Comparison of ENCODE assay signal across 8 cellular contexts in the genomic region with DNA sequence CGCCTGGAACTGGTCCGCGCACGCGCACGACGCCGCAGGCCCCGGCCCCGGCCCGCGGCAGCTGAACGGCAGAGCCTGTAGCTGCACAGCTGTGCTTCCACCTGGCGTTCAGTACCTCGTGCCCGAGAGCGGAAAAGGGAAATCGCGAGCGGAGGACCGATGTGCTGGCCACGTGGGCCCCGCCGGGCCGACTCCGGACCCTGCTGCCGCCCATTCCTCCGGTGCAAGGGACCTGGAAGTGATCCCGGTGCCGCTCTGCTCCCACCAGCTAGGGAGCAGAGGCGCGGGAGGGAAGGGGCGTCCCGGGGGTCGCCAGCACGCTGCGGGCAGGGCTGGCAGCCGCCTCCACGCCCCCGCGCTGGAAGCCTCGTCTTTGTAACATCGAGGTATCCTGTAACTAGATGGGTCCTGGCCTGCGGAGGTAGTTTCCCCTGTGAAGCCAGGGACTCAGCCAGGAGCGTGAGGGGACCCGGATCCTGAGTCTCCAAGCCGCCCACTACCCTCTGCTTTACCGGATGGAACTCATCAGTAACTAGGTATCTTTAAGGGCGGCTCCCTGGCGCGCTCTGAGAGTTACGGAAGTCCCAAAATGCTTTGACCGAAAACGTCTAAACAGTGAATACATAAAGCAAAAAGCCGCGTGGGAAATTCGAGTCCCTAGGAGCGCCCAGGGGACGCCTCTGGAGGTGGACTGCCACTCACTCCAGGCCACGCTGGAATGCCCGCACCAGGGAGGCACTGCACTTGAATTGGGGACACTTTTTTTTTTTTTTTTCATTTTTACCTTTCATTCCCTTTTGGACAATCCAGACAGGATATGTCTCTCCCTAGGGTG. TPM values are rescaled to one million over a fixed set of nuclear protein-coding genes. Genes with fewer than 3 reads are reported as not detected.
DNase-seq lines count a peak whose midpoint lies in the region; ATAC-seq and TF ChIP-seq lines count a peak whose summit lies in the region.

No MANE protein-coding gene starts in this region.

- H3K27me3 ChIP-seq in HUES64 (ENCODE audit: insufficient read depth, low read length) (peaks cover 21% of the 10 kb centered on the region), PC-9 (ENCODE audit: insufficient read depth, low read depth) (no peaks in the 10 kb centered on the region), foreskin keratinocyte (no peaks in the 10 kb centered on the region), parathyroid adenoma (ENCODE audit: control insufficient read depth, insufficient read depth, low read length) (no peaks in the 10 kb centered on the region), thyroid gland (no peaks in the 10 kb centered on the region)

- intact Hi-C loops in PC-9 (cut with micrococcal nuclease; ENCODE audit: unreplicated experiment) (loop anchor here (5.0 kb wide), 2 partner anchors 148 to 1027 kb away; partner anchors contain the start of genes CPSF3 and ITGB1BP1), thyroid gland (cut with DNase I) (no loop called here)

- peaks cover 34% of the 10 kb centered on the region for H3F3A ChIP-seq in PC-9 (ENCODE audit: insufficient read depth, low read depth)

- peaks cover 23% of the 10 kb centered on the region for H4K20me1 ChIP-seq in PC-9 (ENCODE audit: insufficient read depth)

- H3K79me2 ChIP-seq in PC-9 (ENCODE audit: low read depth) (peaks cover 34% of the 10 kb centered on the region), parathyroid adenoma (no peaks in the 10 kb centered on the region)

- peak; percentile 78 for DNase-seq in DMS114 treated with DMSO at 0.1 percent for 48 hours (lab: John Stamatoyannopoulos, UW; ENCODE audit: unreplicated experiment)
- peak in 1 of 2 experiments; percentile 68 for DNase-seq in PC-9
- DNase-seq in activated T-helper 1 cell treated with Interleukin-2 at 50 U/mL for 16 hours (ENCODE audit: low read depth) = peak; percentile 96
- DNase-seq in foreskin keratinocyte = peak; percentile 62 to 79
- DNase-seq in thyroid gland = peak; percentile 90

- POLR2A ChIA-PET in PC-9 (lab: Charles Lee; ENCODE audit: unreplicated experiment) = interaction anchor here (0.6 kb wide), 3 partner anchors 48 to 846 kb away, joined by 3 to 5 read pairs (median 3); no protein-coding TSS in a partner anchor

- H3K27ac ChIP-seq in HUES64 (ENCODE audit: low read depth, low read length) = peak overlapping the region; percentile 81
- no peak overlapping the region for H3K27ac ChIP-seq in PC-9
- peak overlapping the region; percentile 80 for H3K27ac ChIP-seq in foreskin keratinocyte
- H3K27ac ChIP-seq in parathyroid adenoma = peak overlapping the region; percentile 89
- peak overlapping the region; percentile 74 to 94 (median 84) for H3K27ac ChIP-seq in thyroid gland

- peak overlapping the region; percentile 77 for H3K4me2 ChIP-seq in PC-9
- peak overlapping the region; percentile 95 for H3K4me2 ChIP-seq in parathyroid adenoma (ENCODE audit: low read length)

- no peaks in the 10 kb centered on the region for H3K9me3 ChIP-seq in HUES64 (ENCODE audit: insufficient read depth, low read depth, low read length)
- no peaks in the 10 kb centered on the region for H3K9me3 ChIP-seq in PC-9 (ENCODE audit: insufficient read depth, low read depth)
- no peaks in the 10 kb centered on the region for H3K9me3 ChIP-seq in parathyroid adenoma (ENCODE audit: control insufficient read depth, low read length)
- H3K9me3 ChIP-seq in thyroid gland = no peaks in the 10 kb centered on the region

- under 1% methylated on average over 61 of the region's 61 CpGs for WGBS in HUES64
- 1% methylated on average over 25 to 34 of the region's 61 CpGs for WGBS in thyroid gland, 2 donors

- no peak for TF ChIP-seq CTCF in PC-9 (conservative IDR thresholded peaks at IDR 0.05)
- peak; percentile 43 for TF ChIP-seq CTCF in foreskin keratinocyte (conservative IDR thresholded peaks at IDR 0.05)
- peak; percentile 26 for TF ChIP-seq CTCF in parathyroid adenoma (IDR thresholded peaks at IDR 0.05)
- peak in 3 of 6 experiments; percentile 15 to 42 (median 33) for TF ChIP-seq CTCF in thyroid gland (IDR thresholded peaks at IDR 0.05)

- TF ChIP-seq POLR2A in thyroid gland (IDR thresholded peaks at IDR 0.05) = peak in 1 of 2 donors; percentile 69

- CTCF ChIA-PET in PC-9 (lab: Charles Lee) = interaction anchor here (1.1 kb wide), 1 partner anchor 40 kb away, joined by 4 read pairs; no protein-coding TSS in a partner anchor

- ATAC-seq in GM21528 (IDR thresholded peaks at IDR 0.05; ENCODE audit: low FRiP score, unreplicated experiment) (peak; percentile 66), foreskin keratinocyte (peak; percentile 68)

- peak overlapping the region; percentile 84 for H3K9ac ChIP-seq in HUES64 (ENCODE audit: low read depth, low read length)
- H3K9ac ChIP-seq in parathyroid adenoma = peak overlapping the region; percentile 78

- TSS peak; percentile 80 for BruUV-seq in PC-9 (replicated peaks; lab: Mats Ljungman, UMichigan)

- peak overlapping the region; percentile 82 for H3K4me3 ChIP-seq in HUES64 (ENCODE audit: low read length)
- peak overlapping the region; percentile 40; the same call in 1 of the 2 replicates for H3K4me3 ChIP-seq in PC-9
- H3K4me3 ChIP-seq in parathyroid adenoma (ENCODE audit: low read depth, low read length) = peak overlapping the region; percentile 78
- H3K4me3 ChIP-seq in thyroid gland (replicated peaks in 1 of 3) = peak overlapping the region; percentile 41 to 80 (median 44)

- H3K9me2 ChIP-seq in PC-9 (ENCODE audit: insufficient read depth) = no peaks in the 10 kb centered on the region

- H3K4me1 ChIP-seq in HUES64 (ENCODE audit: insufficient read depth, low read length) = peaks cover 8% of the 10 kb centered on the region; the same call in 1 of the 2 replicates
- peaks cover 58% of the 10 kb centered on the region for H3K4me1 ChIP-seq in PC-9 (replicated peaks; ENCODE audit: insufficient read depth)
- peaks cover 31% of the 10 kb centered on the region for H3K4me1 ChIP-seq in foreskin keratinocyte
- H3K4me1 ChIP-seq in parathyroid adenoma = peaks cover 4% of the 10 kb centered on the region
- peaks cover 28 to 51% of the 10 kb centered on the region in 2 donors for H3K4me1 ChIP-seq in thyroid gland

- H3K36me3 ChIP-seq in HUES64 (ENCODE audit: insufficient read depth, low read length) (peaks cover 15% of the 10 kb centered on the region), PC-9 (ENCODE audit: low read depth) (peaks cover 13% of the 10 kb centered on the region), parathyroid adenoma (ENCODE audit: control insufficient read depth, insufficient read depth, low read length) (no peaks in the 10 kb centered on the region), thyroid gland (peaks cover 8% of the 10 kb centered on the region in 2 donors)

- H2AFZ ChIP-seq in PC-9 = peak overlapping the region; percentile 75; the same call in 1 of the 2 replicates
- peak overlapping the region; percentile 97 for H2AFZ ChIP-seq in parathyroid adenoma

RNA-seq across cellular contexts. Expression of gene ODC1, which starts 0.7 kb away (rescaled TPM):
- 135 TPM for polyA plus RNA-seq in HUES64 (2013, experiment 1 of 2)
- polyA plus RNA-seq in HUES64 (2013, experiment 2 of 2) = 133 TPM
- total RNA-seq in PC-9 (2021) = 39.9 and 40.5 TPM in 2 replicates
- total RNA-seq in foreskin keratinocyte = 207 and 211 TPM in 2 replicates
- polyA plus RNA-seq in foreskin keratinocyte = 171 and 184 TPM in 2 replicates
- total RNA-seq in thyroid gland = 100 to 1,000 TPM in 1 of 4 donors, 10 to 100 TPM in 3; 72.0 to 126 (median 84.9) TPM
